In genomic region chr9:124595743-124596142, GRCh38 we compare ENCODE assay signal across 1 cellular context.
A peak's percentile ranks its signal among the peaks of the same experiment; 100 is the strongest.
TF ChIP-seq lines count a peak whose summit lies in the region.

No MANE protein-coding gene starts in this region.

TF ChIP-seq in K562, 482 proteins besides CTCF, POLR2A, EP300 and RAD21 (continued from another document):
- TF ChIP-seq MGA (IDR thresholded peaks at IDR 0.05) (0 out of 2 replicates have a peak, but pooled peaks have one; percentile 9), MBD1 (CRISPR knock-in tag; IDR thresholded peaks at IDR 0.05) (no peak), ZNF133 (CRISPR knock-in tag; IDR thresholded peaks at IDR 0.05) (no peak), GABPB2 (CRISPR knock-in tag; conservative IDR thresholded peaks at IDR 0.05) (no peak), NR1H2 (CRISPR knock-in tag; IDR thresholded peaks at IDR 0.05) (no peak), SMARCE1 (IDR thresholded peaks at IDR 0.05) (no peak), POLR3G (IDR thresholded peaks at IDR 0.05; ENCODE audit: extremely low read depth, insufficient read length, insufficient replicate concordance) (no peak), TGIF2 (CRISPR knock-in tag; IDR thresholded peaks at IDR 0.05) (no peak), RBM17 (IDR thresholded peaks at IDR 0.05; ENCODE audit: borderline replicate concordance, low read depth, low read length) (no peak), GTF2E2 (tag; IDR thresholded peaks at IDR 0.05) (no peak), MED1 (CRISPR knock-in tag; IDR thresholded peaks at IDR 0.05; ENCODE audit: borderline replicate concordance) (no peak), TFAP4 (CRISPR knock-in tag; IDR thresholded peaks at IDR 0.05; ENCODE audit: borderline replicate concordance) (no peak), REST (CRISPR knock-in tag; IDR thresholded peaks at IDR 0.05; ENCODE audit: low read depth) (no peak), CBX3 (IDR thresholded peaks at IDR 0.05; ENCODE audit: borderline replicate concordance in 1 of 2, low read length in 2 of 2) (peak in 1 of 2 experiments; percentile 72; a peak in 2 of 3 replicates), RBM39 (optimal IDR thresholded peaks at IDR 0.05; ENCODE audit: low read depth, low read length) (no peak), CTCFL (IDR thresholded peaks at IDR 0.05; ENCODE audit: borderline replicate concordance, insufficient read depth, low read depth, low read length, poor library complexity, severe bottlenecking) (no peak), ZNF280B (CRISPR knock-in tag; IDR thresholded peaks at IDR 0.05) (no peak), FOXM1 (IDR thresholded peaks at IDR 0.05; ENCODE audit: low read depth) (peak; percentile 59), FOXM1 (CRISPR knock-in tag; IDR thresholded peaks at IDR 0.05; ENCODE audit: low read depth) (no peak), HNRNPLL (IDR thresholded peaks at IDR 0.05; ENCODE audit: low read depth, low read length, poor library complexity, severe bottlenecking) (no peak), L3MBTL2 (IDR thresholded peaks at IDR 0.05) (peak; percentile 44; the same call in 1 of the 2 replicates), TBP (optimal IDR thresholded peaks at IDR 0.05; ENCODE audit: low read depth, low read length) (peak; percentile 33), PTBP1 (IDR thresholded peaks at IDR 0.05; ENCODE audit: low read depth, low read length) (no peak), SP2 (IDR thresholded peaks at IDR 0.05; ENCODE audit: extremely low read depth, low read depth, low read length, poor library complexity, severe bottlenecking) (no peak), PML (IDR thresholded peaks at IDR 0.05; ENCODE audit: low read length) (no peak), GTF2A2 (tag; IDR thresholded peaks at IDR 0.05) (no peak)
TF ChIP-seq in K562: peak in this region for 49.
